Comparison of ENCODE assay signal across 20 cellular contexts in genomic region chr18:44852216-44852615, GRCh38.
A peak's percentile ranks its signal among the peaks of the same experiment; 100 is the strongest.
DNase-seq lines count a peak whose midpoint lies in the region; TF ChIP-seq lines count a peak whose summit lies in the region.
"Had no signal": no experiment of that assay in that cellular context is flagged by ENCODE, and none has a peak within 500 bp of the region (broad histone marks: within the 10 kb centered on the region; RNA-seq: fewer than 3 reads in every experiment).

No MANE protein-coding gene starts in this region.

- H3K4me1 ChIP-seq in BLaER1 (peaks cover 56% of the 10 kb centered on the region), MM.1S (ENCODE audit: low read length) (peaks cover 37% of the 10 kb centered on the region), endodermal cell (ENCODE audit: control insufficient read depth, insufficient read depth, low read length) (no peaks in the 10 kb centered on the region), skeletal muscle tissue (ENCODE audit: control insufficient read depth in 3 of 3, insufficient read depth in 3 of 3, low read length in 3 of 3) (peaks cover 47 to 73% (median 59%) of the 10 kb centered on the region in 3 donors)

- H2AFZ ChIP-seq in MM.1S (ENCODE audit: low read length): no peak overlapping the region
- H2AFZ ChIP-seq: GM23248 had no signal

- no peaks in the 10 kb centered on the region for H4K20me1 ChIP-seq in BLaER1
- no peaks in the 10 kb centered on the region for H4K20me1 ChIP-seq in MM.1S (ENCODE audit: insufficient read depth, low read length)

- H3K27me3 ChIP-seq in BLaER1 (no peaks in the 10 kb centered on the region), MM.1S (replicated peaks; ENCODE audit: insufficient read depth, low read length) (no peaks in the 10 kb centered on the region), endodermal cell (ENCODE audit: control insufficient read depth, insufficient read depth, low read length, poor library complexity, severe bottlenecking) (no peaks in the 10 kb centered on the region), skeletal muscle tissue (ENCODE audit: control insufficient read depth in 3 of 3, insufficient read depth in 3 of 3, low read length in 3 of 3) (no peaks in the 10 kb centered on the region)
- H3K27me3 ChIP-seq: Peyer's patch had no signal

- peaks cover 73% of the 10 kb centered on the region for H3K79me2 ChIP-seq in MM.1S (ENCODE audit: low read length)

- 96 to 100% methylated on average over 3 to 4 of the region's 4 CpGs for WGBS in endodermal cell (ENCODE audit: insufficient coverage in 1 of 2, insufficient read length in 1 of 2), 2 experiments

- H3K36me3 ChIP-seq in BLaER1 (no peaks in the 10 kb centered on the region), MM.1S (replicated peaks; ENCODE audit: insufficient read depth, low read length) (no peaks in the 10 kb centered on the region; the same call in 1 of the 2 replicates), endodermal cell (ENCODE audit: control insufficient read depth, insufficient read depth, low read length) (no peaks in the 10 kb centered on the region), skeletal muscle tissue (ENCODE audit: control insufficient read depth in 3 of 3, insufficient read depth in 3 of 3, low read length in 3 of 3) (no peaks in the 10 kb centered on the region)
- H3K36me3 ChIP-seq: Peyer's patch had no signal

- H3K9me2 ChIP-seq in MM.1S (replicated peaks; ENCODE audit: insufficient read depth, low read length): no peaks in the 10 kb centered on the region
- H3K9me2 ChIP-seq: SK-N-SH had no signal

- peaks cover 11% of the 10 kb centered on the region for H3K4me1 Mint-ChIP-seq in endodermal cell

- no peak overlapping the region for H3K27ac Mint-ChIP-seq in endodermal cell
- H3K27ac Mint-ChIP-seq: CD8-positive, alpha-beta T cell had no signal

- DNase-seq in MM.1S (no peak), endodermal cell (no peak), NCI-H1048 (lab: John Stamatoyannopoulos, UW) (no peak), COLO829 (ENCODE audit: low spot score) (no peak), cerebellum (ENCODE audit: low spot score) (no peak)
- DNase-seq: AML-193; CD8-positive, alpha-beta T cell; GM23248; H7; Kasumi-1; MV-4-11; NCI-H1694; OCI-M1; Peyer's patch; SIG-M5; SK-N-SH; SW 1271 had no signal

- H3K4me3 ChIP-seq in BLaER1 (no peak overlapping the region), MM.1S (ENCODE audit: low read length) (no peak overlapping the region), endodermal cell (ENCODE audit: low read length) (no peak overlapping the region), skeletal muscle tissue (ENCODE audit: low read length in 3 of 3) (peak overlapping the region in 2 of 3 donors; percentile 12 to 23)
- H3K4me3 ChIP-seq: GM23248, Peyer's patch had no signal

- no peaks in the 10 kb centered on the region for H3K36me3 Mint-ChIP-seq in endodermal cell (ENCODE audit: low read depth)
- H3K36me3 Mint-ChIP-seq: CD8-positive, alpha-beta T cell had no signal

- H3K27ac ChIP-seq in BLaER1 (0 out of 2 replicates have a peak overlapping the region, but pooled peaks have one; percentile 35), MM.1S (ENCODE audit: low read length) (no peak overlapping the region), endodermal cell (ENCODE audit: low read depth, low read length) (peak overlapping the region; percentile 62), skeletal muscle tissue (ENCODE audit: low read depth, low read length) (peak overlapping the region; percentile 70)
- H3K27ac ChIP-seq: C4-2B, GM23248, Peyer's patch had no signal

- H3K9me3 ChIP-seq in BLaER1: no peaks in the 10 kb centered on the region
- no peaks in the 10 kb centered on the region for H3K9me3 ChIP-seq in MM.1S (replicated peaks; ENCODE audit: insufficient read depth, low read length)
- H3K9me3 ChIP-seq in endodermal cell (ENCODE audit: control insufficient read depth, low read length): no peaks in the 10 kb centered on the region
- no peaks in the 10 kb centered on the region for H3K9me3 ChIP-seq in skeletal muscle tissue (ENCODE audit: control insufficient read depth in 3 of 3, low read length in 3 of 3)
- H3K9me3 ChIP-seq: Peyer's patch, SK-N-SH had no signal

- peak overlapping the region; percentile 81 for H3K4me2 ChIP-seq in BLaER1
- peak overlapping the region; percentile 20; the same call in 1 of the 2 replicates for H3K4me2 ChIP-seq in MM.1S (ENCODE audit: low read depth, low read length)
- H3K4me2 ChIP-seq: SK-N-SH had no signal

- peaks cover 6% of the 10 kb centered on the region for H3F3A ChIP-seq in MM.1S (ENCODE audit: insufficient read depth, low read length)

- H3K4me3 Mint-ChIP-seq in endodermal cell: no peak overlapping the region
- H3K4me3 Mint-ChIP-seq: CD8-positive, alpha-beta T cell had no signal

- H3K27me3 Mint-ChIP-seq in endodermal cell (ENCODE audit: insufficient read depth): no peaks in the 10 kb centered on the region

- TF ChIP-seq CTCF in MM.1S (IDR thresholded peaks at IDR 0.05; ENCODE audit: low read length) (no peak), endodermal cell (conservative IDR thresholded peaks at IDR 0.05) (no peak)

- no peaks in the 10 kb centered on the region for H3K9me3 Mint-ChIP-seq in endodermal cell
- H3K9me3 Mint-ChIP-seq: CD8-positive, alpha-beta T cell had no signal

- H3K9ac ChIP-seq in BLaER1 (no peak overlapping the region), MM.1S (ENCODE audit: low read length) (no peak overlapping the region), endodermal cell (ENCODE audit: extremely low read depth, low read length, poor library complexity, severe bottlenecking) (no peak overlapping the region), skeletal muscle tissue (ENCODE audit: low read depth in 1 of 3, low read length in 3 of 3) (peak overlapping the region in 1 of 3 donors; percentile 10)
- H3K9ac ChIP-seq: GM23248, SK-N-SH had no signal

Comparison
In these comparisons a context has a peak if more than half of its experiments do, and no peak if none do; other contexts are left out.
1. H3K4me3 ChIP-seq: peak in skeletal muscle tissue (2 of 3); none in BLaER1 (single experiment), MM.1S (single experiment) and endodermal cell (single experiment).